7 cellular contexts compared by ENCODE assay signal in genomic region chr6:150493552-150493951, GRCh38.
DNase-seq lines count a peak whose midpoint lies in the region; ATAC-seq, FAIRE-seq and TF ChIP-seq lines count a peak whose summit lies in the region.
"Not testable (repeated sequence)": the region's sequence is repeated elsewhere in the genome, so short reads cannot be mapped to it uniquely, and the experiment has no call there.

No MANE protein-coding gene starts in this region.

- H3K18ac ChIP-seq in mesenchymal stem cell (ENCODE audit: low read depth in 1 of 2, low read length in 2 of 2) = not testable (repeated sequence)

- TF ChIP-seq POLR2A in endothelial cell of umbilical vein (IDR thresholded peaks at IDR 0.05; ENCODE audit: low read depth, low read length); heart left ventricle (IDR thresholded peaks at IDR 0.05); suprapubic skin (IDR thresholded peaks at IDR 0.05): not testable (repeated sequence)

- H2BK5ac ChIP-seq in mesenchymal stem cell (ENCODE audit: low read depth, low read length, poor library complexity, severe bottlenecking) = peak overlapping the region; percentile 9

- CTCF ChIA-PET in HEK293 (lab: Yijun Ruan, JAX) (interaction anchor here (0.6 to 1.2 kb wide), 3 partner anchors 17 to 92 kb away, joined by 3 to 4 read pairs (median 3); no protein-coding TSS in a partner anchor), MCF 10A (lab: Yijun Ruan, JAX) (interaction anchor here (0.6 kb wide), 1 partner anchor 507 kb away, joined by 3 read pairs; no protein-coding TSS in a partner anchor), endothelial cell of umbilical vein (lab: Charles Lee) (interaction anchor here (1.1 to 1.6 kb wide), 3 partner anchors 68 to 324 kb away, joined by 3 to 7 read pairs (median 3); no protein-coding TSS in a partner anchor)

- H4K91ac ChIP-seq in mesenchymal stem cell (ENCODE audit: low read length) = not testable (repeated sequence)

- H2BK12ac ChIP-seq in mesenchymal stem cell (ENCODE audit: low read length in 2 of 2) = not testable (repeated sequence)

- H4K20me1 ChIP-seq in endothelial cell of umbilical vein (replicated peaks; ENCODE audit: control insufficient read depth, extremely low read depth, insufficient read depth, low read length) = not testable (repeated sequence)

- H2BK120ac ChIP-seq in mesenchymal stem cell (ENCODE audit: low read depth, low read length) = not testable (repeated sequence)

- not testable (repeated sequence) for H3K79me1 ChIP-seq in mesenchymal stem cell (replicated peaks; ENCODE audit: low read length, poor library complexity, severe bottlenecking)

- intact Hi-C loops in MCF 10A (cut with micrococcal nuclease); heart left ventricle (cut with DNase I): not testable (repeated sequence)
- intact Hi-C loops in endothelial cell of umbilical vein (cut with micrococcal nuclease) = loop anchor here (1.0 to 5.0 kb wide), 5 partner anchors 106 to 321 kb away; partner anchors contain the start of gene PLEKHG1

- FAIRE-seq in endothelial cell of umbilical vein (lab: Jason Lieb, UNC) = not testable (repeated sequence)

- POLR2A ChIA-PET in HEK293 (lab: Yijun Ruan, JAX) (interaction anchor here (0.6 kb wide), 1 partner anchor 89 kb away, joined by 7 read pairs; no protein-coding TSS in a partner anchor), endothelial cell of umbilical vein (lab: Charles Lee) (interaction anchor here (0.6 kb wide), 1 partner anchor 339 kb away, joined by 5 read pairs; no protein-coding TSS in a partner anchor)
- POLR2A ChIA-PET in MCF 10A (lab: Yijun Ruan, JAX) = not testable (repeated sequence)

- H3K4me2 ChIP-seq in endothelial cell of umbilical vein (ENCODE audit: insufficient read depth, low read length); mesenchymal stem cell (ENCODE audit: low read length, poor library complexity, severe bottlenecking): not testable (repeated sequence)

- not testable (repeated sequence) for H3K4ac ChIP-seq in mesenchymal stem cell (ENCODE audit: low read depth in 1 of 2, low read length in 2 of 2)

- WGBS in heart left ventricle, 4 donors = 86 to 98% (median 94%) methylated on average over 2 of the region's 2 CpGs
- 97% methylated on average over 2 of the region's 2 CpGs for WGBS in mesenchymal stem cell
- 92% methylated on average over 2 of the region's 2 CpGs for WGBS in suprapubic skin

- not testable (repeated sequence) for H3K4me1 ChIP-seq in HEK293 (ENCODE audit: control insufficient read depth, insufficient read depth, low read length); suprapubic skin
- H3K4me1 ChIP-seq in RWPE2 (ENCODE audit: insufficient read depth, poor library complexity, severe bottlenecking) = peaks cover 34% of the 10 kb centered on the region
- H3K4me1 ChIP-seq in endothelial cell of umbilical vein (ENCODE audit: control insufficient read depth, extremely low read depth, insufficient read depth, low read length) = peaks cover 18% of the 10 kb centered on the region
- peaks cover 0 to 27% (median 0%) of the 10 kb centered on the region in 12 donors for H3K4me1 ChIP-seq in heart left ventricle
- H3K4me1 ChIP-seq in mesenchymal stem cell (ENCODE audit: control insufficient read depth, insufficient read depth, low read depth, low read length) = peaks cover 18% of the 10 kb centered on the region

- H3K27me3 Mint-ChIP-seq in MCF 10A (ENCODE audit: insufficient read depth, unreplicated experiment) = not testable (repeated sequence)

- not testable (repeated sequence) for H3K36me3 ChIP-seq in HEK293 (ENCODE audit: control insufficient read depth in 2 of 2, insufficient read depth in 1 of 2, low read length in 2 of 2); RWPE2 (ENCODE audit: low read depth); endothelial cell of umbilical vein (ENCODE audit: control insufficient read depth in 2 of 2, extremely low read depth in 1 of 2, insufficient read depth in 2 of 2, low read length in 2 of 2); heart left ventricle; mesenchymal stem cell (ENCODE audit: control insufficient read depth in 1 of 2, insufficient read depth in 2 of 2, low read depth in 1 of 2, low read length in 2 of 2); suprapubic skin

- H2AK5ac ChIP-seq in mesenchymal stem cell (ENCODE audit: low read length, severe bottlenecking) = peak overlapping the region; percentile 98

- not testable (repeated sequence) for H3K36me3 Mint-ChIP-seq in MCF 10A (ENCODE audit: insufficient read depth, unreplicated experiment)

- not testable (repeated sequence) for H3K4me3 Mint-ChIP-seq in MCF 10A (ENCODE audit: unreplicated experiment)

- H3K9me1 ChIP-seq in endothelial cell of umbilical vein (replicated peaks; ENCODE audit: control insufficient read depth, extremely low read depth, insufficient read depth, low read length) = not testable (repeated sequence)

- H3K23ac ChIP-seq in mesenchymal stem cell (ENCODE audit: low read length in 2 of 2) = not testable (repeated sequence)

- BruUV-seq in MCF 10A (replicated peaks; lab: Mats Ljungman, UMichigan); endothelial cell of umbilical vein (replicated peaks; lab: Mats Ljungman, UMichigan): not testable (repeated sequence)

- TF ChIP-seq EP300 in suprapubic skin (IDR thresholded peaks at IDR 0.05) = not testable (repeated sequence)

- H2BK15ac ChIP-seq in mesenchymal stem cell (ENCODE audit: low read depth, poor library complexity, severe bottlenecking) = not testable (repeated sequence)

- H3K9me3 Mint-ChIP-seq in MCF 10A (ENCODE audit: unreplicated experiment) = not testable (repeated sequence)

- peak overlapping the region; percentile 63 for H3K27ac Mint-ChIP-seq in MCF 10A (ENCODE audit: low read depth, unreplicated experiment)

- dilution Hi-C loops in endothelial cell of umbilical vein (cut with MboI; ENCODE audit: extremely low pct_ligation_motif_present, low sequenced_read_pairs) = not testable (repeated sequence)

- not testable (repeated sequence) for H3K27ac ChIP-seq in HEK293 (ENCODE audit: extremely low read depth, low read depth, low read length)
- H3K27ac ChIP-seq in RWPE2 (ENCODE audit: poor library complexity, severe bottlenecking) (peak overlapping the region; percentile 85), endothelial cell of umbilical vein (ENCODE audit: insufficient read depth, low read depth, low read length) (peak overlapping the region; percentile 68), heart left ventricle (peak overlapping the region in 7 of 12 donors; percentile 2 to 54 (median 36)), mesenchymal stem cell (ENCODE audit: low read length, poor library complexity, severe bottlenecking) (peak overlapping the region; percentile 80), suprapubic skin (peak overlapping the region; percentile 34)

- H3K14ac ChIP-seq in mesenchymal stem cell (ENCODE audit: low read length in 2 of 2) = not testable (repeated sequence)

- peaks cover 12% of the 10 kb centered on the region for H3K4me1 Mint-ChIP-seq in MCF 10A (ENCODE audit: insufficient read depth, unreplicated experiment)

- not testable (repeated sequence) for H2AFZ ChIP-seq in endothelial cell of umbilical vein (ENCODE audit: low read depth, low read length); mesenchymal stem cell (ENCODE audit: low read depth, low read length)

- DNase-seq in RWPE2 (ENCODE audit: low spot score); MCF 10A (ENCODE audit: unreplicated experiment); endothelial cell of umbilical vein (ENCODE audit: low read depth, low spot score); heart left ventricle; mesenchymal stem cell; suprapubic skin (ENCODE audit: low spot score in 2 of 2): not testable (repeated sequence)

- not testable (repeated sequence) for H3K9ac ChIP-seq in endothelial cell of umbilical vein (replicated peaks; ENCODE audit: extremely low read depth, insufficient read depth, low read length); mesenchymal stem cell (ENCODE audit: low read length)

- not testable (repeated sequence) for ATAC-seq in RWPE2 (ENCODE audit: low read depth); heart left ventricle

- TF ChIP-seq CTCF in HEK293 (tag by site-specific recombination; IDR thresholded peaks at IDR 0.05); RWPE2 (IDR thresholded peaks at IDR 0.05; ENCODE audit: poor library complexity, severe bottlenecking); MCF 10A (IDR thresholded peaks at IDR 0.05; ENCODE audit: unreplicated experiment); endothelial cell of umbilical vein (IDR thresholded peaks at IDR 0.05; ENCODE audit: extremely low read depth in 1 of 2, insufficient read depth in 1 of 2, low read depth in 1 of 2, low read length in 2 of 2); heart left ventricle (IDR thresholded peaks at IDR 0.05); suprapubic skin (IDR thresholded peaks at IDR 0.05): not testable (repeated sequence)

- H3K79me2 ChIP-seq in endothelial cell of umbilical vein (ENCODE audit: control insufficient read depth, insufficient read depth, low read length) = not testable (repeated sequence)

- H3K9me3 ChIP-seq in HEK293 (ENCODE audit: control insufficient read depth, insufficient read depth, low read depth, low read length); RWPE2 (ENCODE audit: severe bottlenecking); endothelial cell of umbilical vein (replicated peaks; ENCODE audit: control insufficient read depth, insufficient read depth, low read length); heart left ventricle; mesenchymal stem cell (ENCODE audit: control insufficient read depth, low read length); suprapubic skin: not testable (repeated sequence)

- H3K4me3 ChIP-seq in HEK293 (ENCODE audit: low read depth, low read length); RWPE2 (ENCODE audit: severe bottlenecking); endothelial cell of umbilical vein (replicated peaks in 1 of 3; ENCODE audit: insufficient read depth in 1 of 3, low read depth in 1 of 3, low read length in 3 of 3); heart left ventricle; mesenchymal stem cell (ENCODE audit: insufficient read depth in 1 of 2, low read depth in 1 of 2, low read length in 2 of 2); suprapubic skin: not testable (repeated sequence)

- not testable (repeated sequence) for H4K8ac ChIP-seq in mesenchymal stem cell (ENCODE audit: low read length)

- not testable (repeated sequence) for H3K27me3 ChIP-seq in RWPE2 (ENCODE audit: insufficient read depth, poor library complexity, severe bottlenecking); endothelial cell of umbilical vein (ENCODE audit: control insufficient read depth in 2 of 2, insufficient read depth in 2 of 2, low read length in 2 of 2); heart left ventricle; mesenchymal stem cell (ENCODE audit: control insufficient read depth in 1 of 2, insufficient read depth in 1 of 2, low read length in 2 of 2); suprapubic skin
